In the genomic region with DNA sequence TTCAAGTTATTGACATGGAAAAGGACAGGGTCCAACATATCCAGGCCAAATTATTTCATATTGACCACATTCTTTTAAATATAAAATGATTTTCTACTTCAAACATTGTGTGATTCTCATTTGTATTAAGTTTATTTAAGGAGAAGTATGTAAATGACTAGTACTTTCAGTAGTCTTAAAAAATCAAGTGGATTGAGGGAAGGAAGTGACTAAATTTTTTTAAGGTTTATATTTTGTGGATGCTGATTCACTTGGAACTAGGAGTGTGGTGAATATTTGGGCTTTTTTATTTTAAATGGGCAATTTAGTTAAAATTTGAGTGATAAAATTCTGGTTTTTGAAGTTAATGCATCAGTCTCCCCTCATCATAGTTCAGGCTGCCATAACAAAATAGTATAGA, we compare ENCODE assay signal across 26 cellular contexts. TPM values are rescaled to one million over a fixed set of nuclear protein-coding genes. Genes with fewer than 3 reads are reported as not detected.
A peak's percentile ranks its signal among the peaks of the same experiment; 100 is the strongest.
DNase-seq lines count a peak whose midpoint lies in the region; ATAC-seq, FAIRE-seq and TF ChIP-seq lines count a peak whose summit lies in the region.
"Had no signal": no experiment of that assay in that cellular context is flagged by ENCODE, and none has a peak within 500 bp of the region (broad histone marks: within the 10 kb centered on the region; RNA-seq: fewer than 3 reads in every experiment).

No MANE protein-coding gene starts in this region.

- no peak overlapping the region for H3K23ac ChIP-seq in IMR-90 (ENCODE audit: low read depth, low read length)

- H3K79me1 ChIP-seq in IMR-90 (ENCODE audit: low read depth in 1 of 2, low read length in 2 of 2): peaks cover 0 to 46% of the 10 kb centered on the region in 2 experiments; a peak in 3 of 4 replicates

- H3K9ac ChIP-seq in IMR-90 (ENCODE audit: low read depth, low read length): no peak overlapping the region
- H3K9ac ChIP-seq in GM12878 (ENCODE audit: control insufficient read depth, insufficient read depth, low read length): no peak overlapping the region
- H3K9ac ChIP-seq: BLaER1 had no signal

- no peak overlapping the region for H3K14ac ChIP-seq in IMR-90 (replicated peaks; ENCODE audit: low read depth, low read length)

- no peak for TF ChIP-seq EP300 in GM12878 (IDR thresholded peaks at IDR 0.05; ENCODE audit: borderline replicate concordance in 1 of 2, control insufficient read depth in 1 of 2, low read depth in 2 of 2, low read length in 2 of 2)

- CTCF ChIA-PET in activated CD4-positive, alpha-beta T cell treated with anti-CD3 and anti-CD28 coated beads for 36 hours (lab: Charles Lee): interaction anchor here (1.1 kb wide), 1 partner anchor 20 kb away, joined by 6 read pairs; no protein-coding TSS in a partner anchor
- CTCF ChIA-PET in activated CD4-positive, alpha-beta T cell treated with anti-CD3 and anti-CD28 coated beads, Interleukin-2, amount 10 ng/mL, durations not matched to agents 7 days and 5 days (lab: Charles Lee): interaction anchor here (1.0 kb wide), 1 partner anchor 9 kb away, joined by 3 read pairs; no protein-coding TSS in a partner anchor
- CTCF ChIA-PET in IMR-90 (lab: Yijun Ruan, JAX) (no interaction called here), GM12878 (lab: Yijun Ruan, JAX) (interaction anchor here (2.9 kb wide), 1 partner anchor 10 kb away, joined by 20 read pairs; a partner anchor contains a TSS)

- RAD21 ChIA-PET in GM12878 (lab: Charles Lee; ENCODE audit: unreplicated experiment): no interaction called here

- ATAC-seq in activated CD4-positive, alpha-beta T cell treated with anti-CD3 and anti-CD28 coated beads for 36 hours: no peak
- peak; percentile 52 for ATAC-seq in IMR-90 (ENCODE audit: low read depth)
- ATAC-seq in GM12878: no peak
- ATAC-seq in GM18870 (IDR thresholded peaks at IDR 0.05; ENCODE audit: unreplicated experiment): no peak
- ATAC-seq: HCT116, K562, upper lobe of right lung had no signal

- peaks cover 25% of the 10 kb centered on the region for H3K9me1 ChIP-seq in IMR-90 (ENCODE audit: insufficient read depth, low read length)

- no peak overlapping the region for H4K8ac ChIP-seq in IMR-90 (ENCODE audit: low read depth in 2 of 2, low read length in 2 of 2)

- POLR2A ChIA-PET in activated CD4-positive, alpha-beta T cell treated with anti-CD3 and anti-CD28 coated beads for 36 hours (lab: Charles Lee): interaction anchor here (2.6 kb wide), 1 partner anchor 11 kb away, joined by 12 read pairs; a partner anchor contains a TSS
- POLR2A ChIA-PET in activated CD4-positive, alpha-beta T cell treated with anti-CD3 and anti-CD28 coated beads, Interleukin-2, amount 10 ng/mL, durations not matched to agents 7 days and 5 days (lab: Charles Lee): no interaction called here
- POLR2A ChIA-PET in IMR-90 (lab: Charles Lee; ENCODE audit: unreplicated experiment) (no interaction called here), GM12878 (lab: Charles Lee) (no interaction called here)

- H3K27ac Mint-ChIP-seq in activated CD4-positive, alpha-beta T cell treated with anti-CD3 and anti-CD28 coated beads for 36 hours: peak overlapping the region; percentile 55
- no peak overlapping the region for H3K27ac Mint-ChIP-seq in activated CD4-positive, alpha-beta T cell treated with anti-CD3 and anti-CD28 coated beads, Interleukin-2, amount 10 ng/mL, durations not matched to agents 7 days and 5 days
- peak overlapping the region; percentile 44 for H3K27ac Mint-ChIP-seq in osteocyte (ENCODE audit: unreplicated experiment)
- H3K27ac Mint-ChIP-seq: activated T-helper 1 cell treated with anti-CD3 and anti-CD28 coated beads, Interleukin-12 subunit alpha, Interleukin-12 subunit beta, Interleukin-2, Interleukin-4 antibody, amounts not matched to agents 30 ng/mL and 10 ng/mL and 1 ng/mL, durations not matched to agents 14 hours and 24 hours and 36 hours; progenitor cell of endocrine pancreas had no signal

- no peak overlapping the region for H2BK15ac ChIP-seq in IMR-90 (ENCODE audit: low read depth, low read length)

- H3K27me3 ChIP-seq in IMR-90 (ENCODE audit: control insufficient read depth, insufficient read depth, low read length): no peaks in the 10 kb centered on the region
- no peaks in the 10 kb centered on the region for H3K27me3 ChIP-seq in GM12878 (replicated peaks in 1 of 2; ENCODE audit: control insufficient read depth in 2 of 2, insufficient read depth in 2 of 2, low read length in 1 of 2)
- H3K27me3 ChIP-seq: BLaER1, cardiac muscle cell, esophagus muscularis mucosa, upper lobe of right lung had no signal

- H2AK9ac ChIP-seq in IMR-90 (replicated peaks; ENCODE audit: low read depth, low read length, poor library complexity): no peak overlapping the region

- DNase-seq in activated CD4-positive, alpha-beta T cell treated with anti-CD3 and anti-CD28 coated beads for 36 hours: no peak
- no peak for DNase-seq in activated CD4-positive, alpha-beta T cell treated with anti-CD3 and anti-CD28 coated beads, Interleukin-2, amount 10 ng/mL, durations not matched to agents 7 days and 5 days
- DNase-seq in IMR-90: peak; percentile 19
- no peak for DNase-seq in GM12878 (ENCODE audit: low read depth, low spot score)
- no peak for DNase-seq in osteocyte (ENCODE audit: extremely low spot score, unreplicated experiment)
- no peak for DNase-seq in NCI-H1694 (lab: John Stamatoyannopoulos, UW)
- no peak for DNase-seq in activated CD4-positive, alpha-beta T cell treated with anti-CD3 and anti-CD28 coated beads, Interleukin-2, amount 50 U/mL, for 1 hour
- DNase-seq: 8988T; DMS 273 treated with DMSO at 0.1 percent for 48 hours; GF-D8; mesenchymal stem cell; NCI-H1105; NCI-H526 treated with DMSO at 0.1 percent for 48 hours; SHP77 treated with DMSO at 0.1 percent for 48 hours; stimulated activated CD4-positive, alpha-beta T cell treated with anti-CD3 and anti-CD28 coated beads, Interleukin-2, amount 100 ng/mL, for 24 hours; upper lobe of right lung had no signal

- peaks cover 86% of the 10 kb centered on the region for H3K4me1 Mint-ChIP-seq in activated CD4-positive, alpha-beta T cell treated with anti-CD3 and anti-CD28 coated beads for 36 hours
- H3K4me1 Mint-ChIP-seq in activated CD4-positive, alpha-beta T cell treated with anti-CD3 and anti-CD28 coated beads, Interleukin-2, amount 10 ng/mL, durations not matched to agents 7 days and 5 days: peaks cover 58% of the 10 kb centered on the region
- H3K4me1 Mint-ChIP-seq in osteocyte (ENCODE audit: unreplicated experiment): peaks cover 30% of the 10 kb centered on the region

- H3K4me3 ChIP-seq in IMR-90 (ENCODE audit: insufficient read depth, low read depth, low read length): no peak overlapping the region
- H3K4me3 ChIP-seq in GM12878: no peak overlapping the region
- H3K4me3 ChIP-seq: BLaER1, cardiac muscle cell, esophagus muscularis mucosa, K562, upper lobe of right lung had no signal

- H3K4me1 ChIP-seq in IMR-90 (ENCODE audit: control insufficient read depth, insufficient read depth, low read length) (peaks cover 16% of the 10 kb centered on the region), GM12878 (ENCODE audit: control insufficient read depth, insufficient read depth, low read length) (peaks cover 2% of the 10 kb centered on the region)

- H2AK5ac ChIP-seq in IMR-90 (ENCODE audit: low read depth, low read length): no peak overlapping the region

- FAIRE-seq in GM12878 (lab: Jason Lieb, UNC): no peak
- FAIRE-seq: GM12891 had no signal

- H3K27ac ChIP-seq in IMR-90 (ENCODE audit: insufficient read depth, low read length) (no peak overlapping the region), GM12878 (ENCODE audit: control insufficient read depth, insufficient read depth) (no peak overlapping the region)
- H3K27ac ChIP-seq: BLaER1, esophagus muscularis mucosa, upper lobe of right lung, VCaP had no signal

- H2BK5ac ChIP-seq in IMR-90 (ENCODE audit: low read depth, low read length, poor library complexity, severe bottlenecking): peak overlapping the region; percentile 9

- H4K91ac ChIP-seq in IMR-90 (ENCODE audit: insufficient read depth, low read depth, low read length): no peak overlapping the region

- TF ChIP-seq POLR2A in IMR-90 (IDR thresholded peaks at IDR 0.05; ENCODE audit: low read depth, low read length) (no peak), GM12878 (IDR thresholded peaks at IDR 0.05; ENCODE audit: low read depth, low read length) (no peak)

- TF ChIP-seq RAD21 in IMR-90 (IDR thresholded peaks at IDR 0.05; ENCODE audit: low read length): no peak
- TF ChIP-seq RAD21 in GM12878 (IDR thresholded peaks at IDR 0.05; ENCODE audit: insufficient read depth, low read depth, low read length): no peak

- no peak overlapping the region for H2BK120ac ChIP-seq in IMR-90 (ENCODE audit: low read depth, low read length)

- H3K36me3 Mint-ChIP-seq in activated CD4-positive, alpha-beta T cell treated with anti-CD3 and anti-CD28 coated beads for 36 hours (ENCODE audit: low read depth): peaks cover 44% of the 10 kb centered on the region
- peaks cover 44% of the 10 kb centered on the region for H3K36me3 Mint-ChIP-seq in activated CD4-positive, alpha-beta T cell treated with anti-CD3 and anti-CD28 coated beads, Interleukin-2, amount 10 ng/mL, durations not matched to agents 7 days and 5 days (ENCODE audit: low read depth)
- peaks cover 3% of the 10 kb centered on the region for H3K36me3 Mint-ChIP-seq in osteocyte (ENCODE audit: unreplicated experiment)

- intact Hi-C loops in activated CD4-positive, alpha-beta T cell treated with anti-CD3 and anti-CD28 coated beads for 36 hours (cut with DNase I, micrococcal nuclease): no loop called here
- intact Hi-C loops in IMR-90 (cut with micrococcal nuclease) (no loop called here), GM12878 (cut with micrococcal nuclease; ENCODE audit: unreplicated experiment) (no loop called here)

- no peak overlapping the region for H2AFZ ChIP-seq in IMR-90 (replicated peaks; ENCODE audit: low read length, poor library complexity)
- no peak overlapping the region for H2AFZ ChIP-seq in GM12878 (ENCODE audit: control insufficient read depth, low read depth, low read length)

- H3K79me2 ChIP-seq in GM12878 (ENCODE audit: control insufficient read depth, insufficient read depth, low read length): peaks cover 98% of the 10 kb centered on the region

- H3K18ac ChIP-seq in IMR-90 (ENCODE audit: low read depth, low read length): no peak overlapping the region

- H3K4ac ChIP-seq in IMR-90 (ENCODE audit: low read depth, low read length): no peak overlapping the region

- TF ChIP-seq CTCF in IMR-90 (conservative IDR thresholded peaks at IDR 0.05; ENCODE audit: low read depth, low read length) (no peak), GM12878 (IDR thresholded peaks at IDR 0.05 in 2 of 3, conservative IDR thresholded peaks at IDR 0.05 in 1 of 3; ENCODE audit: control insufficient read depth in 2 of 3, extremely low read depth in 1 of 3, insufficient read depth in 1 of 3, low read depth in 3 of 3, low read length in 3 of 3) (no peak), osteocyte (IDR thresholded peaks at IDR 0.05) (no peak)

- in situ Hi-C loops in IMR-90 (cut with MboI; ENCODE audit: low sequenced_read_pairs) (no loop called here), GM12878 (cut with MboI) (no loop called here)

- H3K27me3 Mint-ChIP-seq in activated CD4-positive, alpha-beta T cell treated with anti-CD3 and anti-CD28 coated beads for 36 hours: no peaks in the 10 kb centered on the region
- H3K27me3 Mint-ChIP-seq in activated CD4-positive, alpha-beta T cell treated with anti-CD3 and anti-CD28 coated beads, Interleukin-2, amount 10 ng/mL, durations not matched to agents 7 days and 5 days: no peaks in the 10 kb centered on the region
- H3K27me3 Mint-ChIP-seq in osteocyte (ENCODE audit: unreplicated experiment): no peaks in the 10 kb centered on the region
- H3K27me3 Mint-ChIP-seq: progenitor cell of endocrine pancreas had no signal

- no peak overlapping the region for H3K4me3 Mint-ChIP-seq in activated CD4-positive, alpha-beta T cell treated with anti-CD3 and anti-CD28 coated beads for 36 hours
- H3K4me3 Mint-ChIP-seq in activated CD4-positive, alpha-beta T cell treated with anti-CD3 and anti-CD28 coated beads, Interleukin-2, amount 10 ng/mL, durations not matched to agents 7 days and 5 days: no peak overlapping the region
- H3K4me3 Mint-ChIP-seq in osteocyte (ENCODE audit: unreplicated experiment): no peak overlapping the region
- H3K4me3 Mint-ChIP-seq: activated T-helper 1 cell treated with anti-CD3 and anti-CD28 coated beads, Interleukin-12 subunit alpha, Interleukin-12 subunit beta, Interleukin-2, Interleukin-4 antibody, amounts not matched to agents 30 ng/mL and 10 ng/mL and 1 ng/mL, durations not matched to agents 14 hours and 24 hours and 36 hours had no signal

- H4K5ac ChIP-seq in IMR-90 (ENCODE audit: low read depth, low read length): no peak overlapping the region

- dilution Hi-C loops in IMR-90 (cut with HindIII; ENCODE audit: low sequenced_read_pairs, unreplicated experiment): no loop called here

- no peak overlapping the region for H3K56ac ChIP-seq in IMR-90 (ENCODE audit: extremely low read depth, insufficient read depth, low read length)

- BruUV-seq in IMR-90 (replicated peaks; lab: Mats Ljungman, UMichigan) (no TSS peak), GM12878 (replicated peaks; lab: Mats Ljungman, UMichigan) (TSS peak; percentile 5)

- peaks cover 6% of the 10 kb centered on the region for H3K36me3 ChIP-seq in IMR-90 (ENCODE audit: control insufficient read depth, insufficient read depth, low read length)
- H3K36me3 ChIP-seq in GM12878 (ENCODE audit: control insufficient read depth in 2 of 2, insufficient read depth in 2 of 2, low read length in 1 of 2): peaks cover 3 to 11% of the 10 kb centered on the region in 2 experiments; a peak in 3 of 4 replicates
- H3K36me3 ChIP-seq: cardiac muscle cell, esophagus muscularis mucosa had no signal

- H2BK20ac ChIP-seq in IMR-90 (ENCODE audit: low read depth, low read length): no peak overlapping the region

- SMC1A ChIA-PET in GM12878 (lab: Charles Lee; ENCODE audit: uncharacterized antibody, unreplicated experiment): interaction anchor here (0.9 to 1.0 kb wide), 2 partner anchors 14 to 21 kb away, joined by 4 to 5 read pairs; no protein-coding TSS in a partner anchor

- H3K9me3 Mint-ChIP-seq in activated CD4-positive, alpha-beta T cell treated with anti-CD3 and anti-CD28 coated beads for 36 hours (ENCODE audit: low read depth): no peaks in the 10 kb centered on the region
- H3K9me3 Mint-ChIP-seq in activated CD4-positive, alpha-beta T cell treated with anti-CD3 and anti-CD28 coated beads, Interleukin-2, amount 10 ng/mL, durations not matched to agents 7 days and 5 days: peaks cover 4% of the 10 kb centered on the region
- no peaks in the 10 kb centered on the region for H3K9me3 Mint-ChIP-seq in osteocyte (ENCODE audit: unreplicated experiment)
- H3K9me3 Mint-ChIP-seq: activated T-helper 1 cell treated with anti-CD3 and anti-CD28 coated beads, Interleukin-12 subunit alpha, Interleukin-12 subunit beta, Interleukin-2, Interleukin-4 antibody, amounts not matched to agents 30 ng/mL and 10 ng/mL and 1 ng/mL, durations not matched to agents 14 hours and 24 hours and 36 hours had no signal

- H3K9me3 ChIP-seq in IMR-90 (ENCODE audit: control insufficient read depth, insufficient read depth, low read length) (no peaks in the 10 kb centered on the region), GM12878 (replicated peaks; ENCODE audit: control insufficient read depth, insufficient read depth, low read length) (no peaks in the 10 kb centered on the region)
- H3K9me3 ChIP-seq: esophagus muscularis mucosa, upper lobe of right lung had no signal

- H3K4me2 ChIP-seq in IMR-90 (ENCODE audit: low read depth, low read length) (no peak overlapping the region), GM12878 (ENCODE audit: control insufficient read depth, insufficient read depth) (no peak overlapping the region)
- H3K4me2 ChIP-seq: BLaER1 had no signal

- peaks cover 90% of the 10 kb centered on the region for H4K20me1 ChIP-seq in IMR-90 (ENCODE audit: insufficient read depth, low read length)
- H4K20me1 ChIP-seq in GM12878 (ENCODE audit: control insufficient read depth, insufficient read depth): peaks cover 12% of the 10 kb centered on the region; the same call in 1 of the 2 replicates

RNA-seq across cellular contexts. Expression of a gene that starts 10.1 kb away (rescaled TPM):
- 100 to 1,000 TPM; 233 to 351 TPM for total RNA-seq in activated CD4-positive, alpha-beta T cell treated with anti-CD3 and anti-CD28 coated beads for 36 hours
- 100 to 1,000 TPM; 208 to 259 TPM for total RNA-seq in activated CD4-positive, alpha-beta T cell treated with anti-CD3 and anti-CD28 coated beads, Interleukin-2, amount 10 ng/mL, durations not matched to agents 7 days and 5 days
- total RNA-seq in IMR-90 (2012; rRNA removed): 58.3 and 66.4 TPM in 2 replicates
- 46.4 and 54.0 TPM in 2 replicates for polyA plus RNA-seq in IMR-90 (2012; rRNA removed)
- 14.8 and 17.9 TPM in 2 replicates for polyA plus RNA-seq in IMR-90 (2012; cell fraction: cytosol; rRNA removed)
- 16.0 and 73.3 TPM in 2 replicates for polyA plus RNA-seq in IMR-90 (2012; cell fraction: nucleus; rRNA removed; ENCODE audit: low replicate concordance)
- 179 and 193 TPM in 2 replicates for total RNA-seq in GM12878 (2013; cell fraction: nucleolus; rRNA removed)
- total RNA-seq in GM12878 (2014; rRNA removed): 72.6 and 72.9 TPM in 2 replicates
- total RNA-seq in GM12878 (2014; rRNA removed; fragmentation: Illumina TruSeq; extraction: Trizol): 73.3 and 81.9 TPM in 2 replicates
- 180 and 182 TPM in 2 replicates for total RNA-seq in GM12878 (2021)
- polyA plus RNA-seq in GM12878 (2011; ENCODE audit: low read depth): 71.5 TPM
- polyA plus RNA-seq in GM12878 (2011; rRNA removed): 88.9 and 95.8 TPM in 2 replicates
- polyA plus RNA-seq in GM12878 (2011; cell fraction: cytosol; rRNA removed): 99.8 and 140 TPM in 2 replicates
- 70.7 and 80.7 TPM in 2 replicates for polyA plus RNA-seq in GM12878 (2011; cell fraction: nucleus; rRNA removed)
- polyA plus RNA-seq in GM12878 (2012): 74.9 and 86.2 TPM in 2 replicates
- polyA plus RNA-seq in GM12878 (2014; fragmentation: Illumina TruSeq; extraction: Trizol): 152 and 182 TPM in 2 replicates
- polyA plus RNA-seq in GM12878 (2014; fragmentation: Nextera tagmentation; extraction: Ambion mirVana): 10 to 100 TPM; 53.4 to 74.2 TPM
- polyA plus RNA-seq in GM12878 (2014; rRNA removed): 80.2 and 87.9 TPM in 2 replicates
- polyA plus RNA-seq in GM12878 (2016; fragmentation: Nextera tagmentation; extraction: Ambion mirVana): 100 to 1,000 TPM; 122 to 128 TPM
- polyA minus RNA-seq in GM12878 (2011; rRNA and poly(A)+ RNA removed): 110 and 111 TPM in 2 replicates
- 61.1 and 93.8 TPM in 2 replicates for polyA minus RNA-seq in GM12878 (2011; cell fraction: cytosol; rRNA and poly(A)+ RNA removed)
- 38.9 and 64.9 TPM in 2 replicates for polyA minus RNA-seq in GM12878 (2011; cell fraction: nucleus; rRNA and poly(A)+ RNA removed)
- 152 and 179 TPM in 2 replicates for total RNA-seq in osteocyte
